8 cellular contexts compared by ENCODE assay signal in genomic region chr16:75250089-75250808, GRCh38. TPM values are rescaled to one million over a fixed set of nuclear protein-coding genes. Genes with fewer than 3 reads are reported as not detected.
DNase-seq lines count a peak whose midpoint lies in the region; ATAC-seq, FAIRE-seq and TF ChIP-seq lines count a peak whose summit lies in the region.

No MANE protein-coding gene starts in this region.

- no peak overlapping the region for H2BK20ac ChIP-seq in H9 (ENCODE audit: low read depth, low read length, poor library complexity, severe bottlenecking)

- H2BK12ac ChIP-seq in H9 (ENCODE audit: insufficient read length, low read depth, low read length), result no peak overlapping the region

- H3K27me3 Mint-ChIP-seq in H9 (ENCODE audit: low read depth), result no peaks in the 10 kb centered on the region; the same call in 1 of the 2 replicates
- H3K27me3 Mint-ChIP-seq in stimulated activated naive B cell treated with anti-CD40 and anti-IgM and Interleukin-4, amounts not matched to agents 10 μg/mL and 1 μg/mL and 100 μg/mL, for 72 hours, result peaks cover 87 to 93% of the 10 kb centered on the region in 2 donors

- H4K5ac ChIP-seq in H9 (ENCODE audit: insufficient read length, low read depth, low read length), result no peak overlapping the region

- no peaks in the 10 kb centered on the region for H4K20me1 ChIP-seq in H9 (ENCODE audit: control insufficient read depth, insufficient read depth, insufficient read length)

- peaks cover 63 to 71% of the 10 kb centered on the region in 2 experiments for H3K4me1 Mint-ChIP-seq in H9
- peaks cover 20 to 25% of the 10 kb centered on the region in 2 donors for H3K4me1 Mint-ChIP-seq in stimulated activated naive B cell treated with anti-CD40 and anti-IgM and Interleukin-4, amounts not matched to agents 10 μg/mL and 1 μg/mL and 100 μg/mL, for 72 hours

- peak overlapping the region; percentile 77 to 90 for H3K4me3 Mint-ChIP-seq in H9
- H3K4me3 Mint-ChIP-seq in stimulated activated naive B cell treated with anti-CD40 and anti-IgM and Interleukin-4, amounts not matched to agents 10 μg/mL and 1 μg/mL and 100 μg/mL, for 72 hours, result peak overlapping the region; percentile 41 to 61

- H2BK15ac ChIP-seq in H9 (ENCODE audit: low read depth, low read length), result no peak overlapping the region

- WGBS in H9 (ENCODE audit: extremely low coverage, insufficient read length, low lambda C conversion rate), result no CpG with 5 or more reads among the region's 29 CpGs

- no peak for TF ChIP-seq CTCF in H9 (conservative IDR thresholded peaks at IDR 0.05)

- no peak overlapping the region for H3K56ac ChIP-seq in H9 (ENCODE audit: insufficient read length, low read depth, low read length)

- H3K27me3 ChIP-seq in H9 (ENCODE audit: insufficient read depth, low read length), result no peaks in the 10 kb centered on the region
- H3K27me3 ChIP-seq in adipocyte (replicated peaks; ENCODE audit: control insufficient read depth, insufficient read depth, low read length), result no peaks in the 10 kb centered on the region

- no peak overlapping the region for H4K91ac ChIP-seq in H9 (ENCODE audit: insufficient read length, low read depth, low read length)

- peaks cover 46% of the 10 kb centered on the region; the same call in 1 of the 2 replicates for H3K79me2 ChIP-seq in H9 (ENCODE audit: insufficient read depth, low read length)

- H3K36me3 Mint-ChIP-seq in H9 (ENCODE audit: insufficient read depth in 1 of 3, low read depth in 3 of 3), result peaks cover 0 to 2% (median 2%) of the 10 kb centered on the region in 3 experiments; a peak in 1 of 7 replicates
- H3K36me3 Mint-ChIP-seq in stimulated activated naive B cell treated with anti-CD40 and anti-IgM and Interleukin-4, amounts not matched to agents 10 μg/mL and 1 μg/mL and 100 μg/mL, for 72 hours, result no peaks in the 10 kb centered on the region

- H2AFZ ChIP-seq in H9 (ENCODE audit: low read length), result no peak overlapping the region

- H3T11ph ChIP-seq in H9 (ENCODE audit: low read length), result no peak overlapping the region

- peak overlapping the region; percentile 91 for H3K4me3 ChIP-seq in adipocyte (ENCODE audit: low read length)
- peak overlapping the region; percentile 74 for H3K4me3 ChIP-seq in iPS-11a (ENCODE audit: low read depth, low read length)

- no peak overlapping the region for H2AK5ac ChIP-seq in H9 (ENCODE audit: insufficient read length, low read length)

- no peak overlapping the region for H3K23ac ChIP-seq in H9 (ENCODE audit: insufficient read length, low read depth, low read length)

- no peak overlapping the region for H3K18ac ChIP-seq in H9 (ENCODE audit: insufficient read length, low read depth, low read length)

- H2BK120ac ChIP-seq in H9 (ENCODE audit: low read depth, low read length, poor library complexity, severe bottlenecking), result no peak overlapping the region

- H2BK5ac ChIP-seq in H9 (ENCODE audit: insufficient read length, low read length), result no peak overlapping the region

- H3K27ac Mint-ChIP-seq in H9, result peak overlapping the region; percentile 44 to 77 (median 67); a peak in 2 of 7 replicates
- H3K27ac Mint-ChIP-seq in stimulated activated naive B cell treated with anti-CD40 and anti-IgM and Interleukin-4, amounts not matched to agents 10 μg/mL and 1 μg/mL and 100 μg/mL, for 72 hours, result no peak overlapping the region

- peaks cover 15% of the 10 kb centered on the region for H3K23me2 ChIP-seq in H9 (ENCODE audit: insufficient read length, low read depth, low read length, poor library complexity, severe bottlenecking)

- no peak for FAIRE-seq in GM19239 (lab: Jason Lieb, UNC)

- no peaks in the 10 kb centered on the region for H3K36me3 ChIP-seq in adipocyte (ENCODE audit: control insufficient read depth, insufficient read depth, low read length, severe bottlenecking)

- peaks cover 22% of the 10 kb centered on the region; the same call in 1 of the 2 replicates for H3K4me1 ChIP-seq in H9 (ENCODE audit: insufficient read depth, low read length)
- H3K4me1 ChIP-seq in adipocyte (ENCODE audit: control insufficient read depth, insufficient read depth, low read length), result peaks cover 87% of the 10 kb centered on the region

- no peak overlapping the region for H4K8ac ChIP-seq in H9 (replicated peaks; ENCODE audit: insufficient read length, low read depth, low read length)

- H3K9me3 Mint-ChIP-seq in H9, result no peaks in the 10 kb centered on the region
- H3K9me3 Mint-ChIP-seq in stimulated activated naive B cell treated with anti-CD40 and anti-IgM and Interleukin-4, amounts not matched to agents 10 μg/mL and 1 μg/mL and 100 μg/mL, for 72 hours, result no peaks in the 10 kb centered on the region

- no peak overlapping the region for H3K4ac ChIP-seq in H9 (ENCODE audit: low read depth, low read length)

- peaks cover 6% of the 10 kb centered on the region for H3K79me1 ChIP-seq in H9 (ENCODE audit: insufficient read depth, low read depth, low read length, poor library complexity, severe bottlenecking)

- peak overlapping the region; percentile 67 for H3K4me2 ChIP-seq in H9 (ENCODE audit: insufficient read depth, insufficient read length, low read length)

- no peak overlapping the region for H3K27ac ChIP-seq in H9 (ENCODE audit: insufficient read length, low read depth, low read length)

- peak overlapping the region; percentile 52; the same call in 1 of the 2 replicates for H3K14ac ChIP-seq in H9 (ENCODE audit: insufficient read depth, low read length)

- peak in 1 of 2 donors; percentile 1 for ATAC-seq in stimulated activated naive B cell treated with anti-CD40 and anti-IgM and Interleukin-4, amounts not matched to agents 10 μg/mL and 1 μg/mL and 100 μg/mL, for 72 hours (replicated peaks)

- no peak for DNase-seq in H9
- DNase-seq in adipocyte (ENCODE audit: low read depth), result peak; percentile 59
- DNase-seq in stimulated activated naive B cell treated with anti-CD40 and anti-IgM and Interleukin-4, amounts not matched to agents 10 μg/mL and 1 μg/mL and 100 μg/mL, for 72 hours, result no peak
- DNase-seq in GM19239 (ENCODE audit: insufficient read length, low spot score), result no peak
- DNase-seq in activated naive CD4-positive, alpha-beta T cell treated with Interleukin-2 at 50 U/mL for 16 hours, result no peak
- no peak for DNase-seq in HK-2 (ENCODE audit: unreplicated experiment)
- DNase-seq in NCI-H146 treated with DMSO at 0.1 percent for 48 hours (lab: John Stamatoyannopoulos, UW; ENCODE audit: unreplicated experiment), result no peak

- no peaks in the 10 kb centered on the region for H3K9me3 ChIP-seq in H9 (ENCODE audit: control insufficient read depth, low read depth, low read length)
- no peaks in the 10 kb centered on the region for H3K9me3 ChIP-seq in adipocyte (ENCODE audit: control insufficient read depth, low read length)

- peak overlapping the region; percentile 77 for H3K9ac ChIP-seq in H9 (ENCODE audit: extremely low read depth, insufficient read length, low read length)
- H3K9ac ChIP-seq in adipocyte (ENCODE audit: low read length), result peak overlapping the region; percentile 90

RNA-seq across cellular contexts. Expression of gene BCAR1, which starts 1.2 kb away (rescaled TPM):
- total RNA-seq in H9 (2021), result 97.1 and 102 TPM in 2 replicates

RNA-seq across cellular contexts. Expression of gene CTRB1, which starts 31.5 kb away (rescaled TPM):
- not detected in 2 replicates for total RNA-seq in H9 (2021)

RNA-seq across cellular contexts. Expression of gene CTRB2, which starts 43.3 kb away (rescaled TPM):
- not detected in 2 replicates for total RNA-seq in H9 (2021)
